Comparison of ENCODE assay signal across 8 cellular contexts in genomic region chr3:9732080-9732752, GRCh38. TPM values are rescaled to one million over a fixed set of nuclear protein-coding genes. Genes with fewer than 3 reads are reported as not detected.
DNase-seq lines count a peak whose midpoint lies in the region; ATAC-seq and TF ChIP-seq lines count a peak whose summit lies in the region.

No MANE protein-coding gene starts in this region.

- H3K9me2 ChIP-seq in Karpas-422 (replicated peaks; ENCODE audit: insufficient read depth, low read length) = no peaks in the 10 kb centered on the region

- no peaks in the 10 kb centered on the region for H3K9me3 ChIP-seq in Karpas-422 (ENCODE audit: low read length)
- no peaks in the 10 kb centered on the region for H3K9me3 ChIP-seq in osteoblast (ENCODE audit: low read depth, low read length)

- H3K27ac ChIP-seq in Karpas-422 (ENCODE audit: low read length) (peak overlapping the region; percentile 74), osteoblast (ENCODE audit: low read depth, low read length) (peak overlapping the region; percentile 99)

- H3K4me2 ChIP-seq in Karpas-422 (ENCODE audit: low read depth, low read length, poor library complexity, severe bottlenecking) (peak overlapping the region; percentile 95), osteoblast (ENCODE audit: insufficient read depth, low read length) (peak overlapping the region; percentile 80)

- H3K9ac ChIP-seq in Karpas-422 (ENCODE audit: low read length) = peak overlapping the region; percentile 95

- ATAC-seq in GM19452 (IDR thresholded peaks at IDR 0.05; ENCODE audit: unreplicated experiment) (peak; percentile 6), GM19328 (IDR thresholded peaks at IDR 0.05; ENCODE audit: unreplicated experiment) (no peak)

- TF ChIP-seq CTCF in AG09309 (IDR thresholded peaks at IDR 0.05; ENCODE audit: control insufficient read depth, insufficient read depth, low read depth, low read length, missing control alignments) (no peak), fibroblast of the aortic adventitia (IDR thresholded peaks at IDR 0.05; ENCODE audit: insufficient read depth, low read length) (no peak), osteoblast (IDR thresholded peaks at IDR 0.05; ENCODE audit: extremely low read depth, low read depth, low read length) (no peak)

- H3K4me1 ChIP-seq in Karpas-422 (ENCODE audit: low read length) (peaks cover 18% of the 10 kb centered on the region), osteoblast (ENCODE audit: insufficient read depth, low read length) (peaks cover 21% of the 10 kb centered on the region)

- peaks cover 13% of the 10 kb centered on the region for H4K20me1 ChIP-seq in Karpas-422 (ENCODE audit: insufficient read depth, low read depth, low read length)
- H4K20me1 ChIP-seq in osteoblast (ENCODE audit: insufficient read depth, low read length) = peaks cover 33% of the 10 kb centered on the region

- H3K79me2 ChIP-seq in Karpas-422 (ENCODE audit: low read length) (peaks cover 51% of the 10 kb centered on the region), osteoblast (ENCODE audit: insufficient read depth, low read length) (peaks cover 54% of the 10 kb centered on the region)

- H2AFZ ChIP-seq in Karpas-422 (ENCODE audit: low read length) = no peak overlapping the region
- peak overlapping the region; percentile 97 for H2AFZ ChIP-seq in osteoblast (ENCODE audit: low read length)

- DNase-seq in AG09309 (ENCODE audit: low read depth) = no peak
- peak; percentile 79 for DNase-seq in Karpas-422
- DNase-seq in activated T-cell treated with anti-CD3 and anti-CD28 coated beads, Interleukin-2, amount 50 U/mL, for 48 hours = peak; percentile 61 to 65
- no peak for DNase-seq in fibroblast of the aortic adventitia (ENCODE audit: low read depth)
- DNase-seq in osteoblast (ENCODE audit: insufficient read length, low spot score, missing footprints) = peak; percentile 92
- no peak for DNase-seq in NCI-H1048 (lab: John Stamatoyannopoulos, UW)

- H3K36me3 ChIP-seq in Karpas-422 (ENCODE audit: insufficient read depth, low read length) (peaks cover 21% of the 10 kb centered on the region; the same call in 1 of the 2 replicates), osteoblast (ENCODE audit: insufficient read depth, low read length) (peaks cover 23% of the 10 kb centered on the region)

- H3K4me3 ChIP-seq in AG09309 (ENCODE audit: control insufficient read depth, low read depth, low read length) (peak overlapping the region; percentile 78), Karpas-422 (ENCODE audit: low read length) (peak overlapping the region; percentile 96), fibroblast of the aortic adventitia (ENCODE audit: low read depth, low read length) (peak overlapping the region; percentile 95), osteoblast (ENCODE audit: insufficient read depth, low read length) (peak overlapping the region; percentile 91)

- no peaks in the 10 kb centered on the region for H3K27me3 ChIP-seq in Karpas-422 (ENCODE audit: low read length)
- H3K27me3 ChIP-seq in osteoblast (ENCODE audit: insufficient read depth, low read length) = no peaks in the 10 kb centered on the region

RNA-seq across cellular contexts. Expression of gene BRPF1, which starts 0.7 kb away (rescaled TPM):
- 14.5 and 28.2 TPM in 2 replicates for total RNA-seq in Karpas-422 (2014; rRNA removed; shearing (Covaris generic); ENCODE audit: low replicate concordance)
- total RNA-seq in fibroblast of the aortic adventitia (ENCODE audit: low replicate concordance) (7.8 and 13.9 TPM in 2 replicates), osteoblast (14.1 and 14.5 TPM in 2 replicates)

RNA-seq across cellular contexts. Expression of gene OGG1, which starts 17.5 kb away (rescaled TPM):
- total RNA-seq in Karpas-422 (2014; rRNA removed; shearing (Covaris generic); ENCODE audit: low replicate concordance) = 22.1 and 48.7 TPM in 2 replicates
- total RNA-seq in fibroblast of the aortic adventitia (ENCODE audit: low replicate concordance) = 32.1 and 55.0 TPM in 2 replicates
- total RNA-seq in osteoblast = 24.8 and 25.7 TPM in 2 replicates

RNA-seq across cellular contexts. Expression of gene CPNE9, which starts 28.6 kb away (rescaled TPM):
- 0.18 TPM in 1 of 2 replicates, not detected in the other for total RNA-seq in Karpas-422 (2014; rRNA removed; shearing (Covaris generic); ENCODE audit: low replicate concordance)
- not detected in 2 replicates for total RNA-seq in fibroblast of the aortic adventitia (ENCODE audit: low replicate concordance)
- total RNA-seq in osteoblast = not detected in 2 replicates

RNA-seq across cellular contexts. Expression of gene CAMK1, which starts 37.5 kb away (rescaled TPM):
- total RNA-seq in Karpas-422 (2014; rRNA removed; shearing (Covaris generic); ENCODE audit: low replicate concordance) = 41.6 and 86.6 TPM in 2 replicates
- 24.5 and 41.5 TPM in 2 replicates for total RNA-seq in fibroblast of the aortic adventitia (ENCODE audit: low replicate concordance)
- total RNA-seq in osteoblast = 22.1 and 25.9 TPM in 2 replicates

Comparison
In these comparisons a context has a peak if more than half of its experiments do, and no peak if none do; other contexts are left out.
1. DNase-seq: peak in Karpas-422 (single experiment), activated T-cell treated with anti-CD3 and anti-CD28 coated beads, Interleukin-2, amount 50 U/mL, for 48 hours (2 of 2) and osteoblast (single experiment); none in AG09309 (single experiment), fibroblast of the aortic adventitia (single experiment) and NCI-H1048 (single experiment).
2. Peak in every context shown above with its lines, with median percentiles within 50 percentile points of each other: H3K4me3 ChIP-seq.